In the genomic region with DNA sequence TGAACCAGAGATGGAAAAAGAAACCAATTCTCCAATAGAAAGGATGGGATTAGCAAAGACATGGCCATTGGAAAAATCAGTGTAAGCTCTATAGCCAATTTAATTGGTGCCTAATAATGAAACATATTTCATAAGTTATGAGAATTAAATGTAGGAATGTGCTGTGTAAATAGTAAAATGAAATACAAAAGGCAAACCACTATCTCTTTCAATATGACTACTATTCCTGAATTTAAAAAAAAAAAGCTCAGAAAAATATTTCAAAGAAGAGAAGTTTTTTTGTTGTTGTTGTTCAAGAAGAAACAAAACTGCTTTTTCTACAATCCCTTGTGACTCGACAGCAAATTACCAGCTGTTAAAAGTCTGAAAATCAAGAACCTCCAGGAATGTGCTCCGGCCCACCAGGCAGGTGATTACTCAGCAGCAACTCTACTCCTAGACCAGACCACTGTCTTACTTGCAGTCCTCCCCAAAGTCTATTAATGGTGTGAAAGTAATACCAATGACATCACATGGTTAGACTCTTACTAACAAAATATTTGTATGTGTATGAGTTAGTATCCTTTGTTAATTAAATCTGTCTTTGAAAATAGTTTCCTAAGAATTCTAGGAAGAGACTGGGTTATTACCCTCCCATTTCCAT, we compare ENCODE assay signal across 15 cellular contexts.
DNase-seq lines count a peak whose midpoint lies in the region; ATAC-seq and TF ChIP-seq lines count a peak whose summit lies in the region.
"Had no signal": no experiment of that assay in that cellular context is flagged by ENCODE, and none has a peak within 500 bp of the region (broad histone marks: within the 10 kb centered on the region; RNA-seq: fewer than 3 reads in every experiment).

No MANE protein-coding gene starts in this region.

- DNase-seq in GM12865 (ENCODE audit: low read depth) (peak; percentile 66), MM.1S (peak; percentile 81), PC-9 (no peak), Right ventricle myocardium superior (no peak), NCI-H69 (lab: John Stamatoyannopoulos, UW) (no peak)
- DNase-seq: activated CD4-positive, alpha-beta memory T cell treated with anti-CD3 and anti-CD28 coated beads, Interleukin-2, amount 10 ng/mL, durations not matched to agents 7 days and 5 days; activated naive CD4-positive, alpha-beta T cell treated with Interleukin-2 at 50 U/mL for 16 hours; erythroblast; MV-4-11; NCI-H446 treated with DMSO at 0.1 percent for 48 hours had no signal

- POLR2A ChIA-PET in PC-9 (lab: Charles Lee; ENCODE audit: unreplicated experiment) = no interaction called here

- no peak for TF ChIP-seq CTCF in GM12865 (IDR thresholded peaks at IDR 0.05; ENCODE audit: insufficient read depth, low read depth, low read length, missing control alignments)
- no peak for TF ChIP-seq CTCF in MM.1S (IDR thresholded peaks at IDR 0.05; ENCODE audit: low read length)
- no peak for TF ChIP-seq CTCF in PC-9 (conservative IDR thresholded peaks at IDR 0.05)

- intact Hi-C loops in PC-9 (cut with micrococcal nuclease; ENCODE audit: unreplicated experiment) (no loop called here), Right ventricle myocardium superior (cut with DNase I) (no loop called here)

- peak; percentile 61 for ATAC-seq in GM19452 (IDR thresholded peaks at IDR 0.05; ENCODE audit: unreplicated experiment)
- peak; percentile 81 for ATAC-seq in HG02884 (IDR thresholded peaks at IDR 0.05; ENCODE audit: unreplicated experiment)
- no peak for ATAC-seq in Right ventricle myocardium superior (ENCODE audit: poor library complexity)
- no peak for ATAC-seq in HG02763 (IDR thresholded peaks at IDR 0.05; ENCODE audit: unreplicated experiment)

- no TSS peak for BruUV-seq in PC-9 (replicated peaks; lab: Mats Ljungman, UMichigan)

- no peaks in the 10 kb centered on the region for H3K9me3 ChIP-seq in MM.1S (replicated peaks; ENCODE audit: insufficient read depth, low read length)
- 0 out of 2 replicates have a peak, but pooled peaks cover under 1% of the 10 kb centered on the region for H3K9me3 ChIP-seq in PC-9 (ENCODE audit: insufficient read depth, low read depth)
- H3K9me3 ChIP-seq: neutrophil had no signal

- no peaks in the 10 kb centered on the region for H4K20me1 ChIP-seq in MM.1S (ENCODE audit: insufficient read depth, low read length)
- H4K20me1 ChIP-seq in PC-9 (ENCODE audit: insufficient read depth) = no peaks in the 10 kb centered on the region

- H3K9ac ChIP-seq in MM.1S (ENCODE audit: low read length) = no peak overlapping the region

- CTCF ChIA-PET in PC-9 (lab: Charles Lee) = no interaction called here

- no peaks in the 10 kb centered on the region for H3K27me3 ChIP-seq in MM.1S (replicated peaks; ENCODE audit: insufficient read depth, low read length)
- no peaks in the 10 kb centered on the region for H3K27me3 ChIP-seq in PC-9 (ENCODE audit: insufficient read depth, low read depth)
- H3K27me3 ChIP-seq: hepatocyte, neutrophil had no signal

- no peaks in the 10 kb centered on the region for H3K36me3 ChIP-seq in MM.1S (replicated peaks; ENCODE audit: insufficient read depth, low read length)
- no peaks in the 10 kb centered on the region for H3K36me3 ChIP-seq in PC-9 (ENCODE audit: low read depth)
- H3K36me3 ChIP-seq: neutrophil had no signal

- peak overlapping the region; percentile 42; the same call in 1 of the 2 replicates for H3K27ac ChIP-seq in MM.1S (ENCODE audit: low read length)
- no peak overlapping the region for H3K27ac ChIP-seq in PC-9
- H3K27ac ChIP-seq: hepatocyte, neutrophil had no signal

- H3K79me2 ChIP-seq in MM.1S (ENCODE audit: low read length) (no peaks in the 10 kb centered on the region), PC-9 (ENCODE audit: low read depth) (no peaks in the 10 kb centered on the region)
- H3K79me2 ChIP-seq: hepatocyte had no signal

- H2AFZ ChIP-seq in MM.1S (ENCODE audit: low read length) (no peak overlapping the region), PC-9 (no peak overlapping the region)
- H2AFZ ChIP-seq: hepatocyte had no signal

- no peaks in the 10 kb centered on the region; the same call in 1 of the 2 replicates for H3K9me2 ChIP-seq in MM.1S (replicated peaks; ENCODE audit: insufficient read depth, low read length)
- no peaks in the 10 kb centered on the region for H3K9me2 ChIP-seq in PC-9 (ENCODE audit: insufficient read depth)

- peaks cover 16% of the 10 kb centered on the region for H3K4me1 ChIP-seq in MM.1S (ENCODE audit: low read length)
- H3K4me1 ChIP-seq in PC-9 (replicated peaks; ENCODE audit: insufficient read depth) = no peaks in the 10 kb centered on the region

- 0 out of 2 replicates have a peak, but pooled peaks cover 3% of the 10 kb centered on the region for H3F3A ChIP-seq in MM.1S (ENCODE audit: insufficient read depth, low read length)
- no peaks in the 10 kb centered on the region for H3F3A ChIP-seq in PC-9 (ENCODE audit: insufficient read depth, low read depth)

- peak overlapping the region; percentile 66 for H3K4me2 ChIP-seq in MM.1S (ENCODE audit: low read depth, low read length)
- H3K4me2 ChIP-seq in PC-9 = no peak overlapping the region
- H3K4me2 ChIP-seq: hepatocyte had no signal

- no peak overlapping the region for H3K4me3 ChIP-seq in GM12865 (ENCODE audit: low read depth, low read length)
- H3K4me3 ChIP-seq in MM.1S (ENCODE audit: low read length) = no peak overlapping the region; the same call in 1 of the 2 replicates
- H3K4me3 ChIP-seq in PC-9 = no peak overlapping the region
- H3K4me3 ChIP-seq: hepatocyte had no signal

Comparison
In these comparisons a context has a peak if more than half of its experiments do, and no peak if none do; other contexts are left out.
1. DNase-seq: peak in GM12865 (single experiment) and MM.1S (single experiment); none in PC-9 (0 of 2), Right ventricle myocardium superior (single experiment) and NCI-H69 (single experiment).
2. ATAC-seq: peak in GM19452 (single experiment) and HG02884 (single experiment); none in Right ventricle myocardium superior (single experiment) and HG02763 (single experiment).